1 cellular context compared by ENCODE assay signal in the genomic region with DNA sequence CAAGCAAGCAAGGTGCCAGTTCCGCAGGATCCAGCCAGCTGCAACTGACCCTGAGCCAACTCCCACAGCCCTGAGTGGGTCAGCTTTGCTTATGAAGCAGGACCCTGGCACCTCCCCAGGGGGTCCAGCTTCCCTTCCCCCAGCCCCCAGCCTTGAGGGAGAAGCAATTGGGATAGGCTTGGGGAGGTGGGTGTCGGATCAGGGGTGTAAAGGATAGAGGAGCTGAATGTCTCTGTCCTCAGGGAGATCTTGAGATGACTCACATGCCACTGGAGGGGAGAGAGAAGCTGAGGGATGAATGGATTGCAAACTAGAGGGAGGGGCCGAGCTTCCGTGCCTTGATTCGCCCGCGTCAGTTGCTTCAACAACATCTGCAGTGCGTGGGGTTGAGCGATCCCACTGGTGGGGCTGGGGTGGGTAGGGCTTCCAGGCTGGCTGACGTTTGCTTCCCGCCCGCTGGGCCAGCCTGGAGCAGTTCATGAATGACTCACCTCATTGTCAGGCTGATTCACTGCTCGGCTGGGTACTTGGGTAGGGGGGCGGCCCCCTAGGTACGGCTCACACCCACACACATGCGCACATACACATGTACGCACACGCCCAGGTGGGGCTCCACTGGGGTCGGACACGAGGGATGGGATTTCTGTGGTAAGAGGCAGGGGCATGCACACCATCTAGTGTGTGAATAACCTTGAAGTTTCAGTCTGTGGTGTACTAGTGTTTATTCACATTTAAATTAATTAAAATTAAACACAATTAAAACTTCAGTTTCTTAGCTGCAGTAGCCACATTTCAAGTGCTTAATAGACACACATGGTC.
A peak's percentile ranks its signal among the peaks of the same experiment; 100 is the strongest.
TF ChIP-seq lines count a peak whose summit lies in the region.

No MANE protein-coding gene starts in this region.

TF ChIP-seq in K562, 482 proteins besides CTCF, POLR2A, EP300 and RAD21 (continued from another document and continues in another):
- TF ChIP-seq, protein P1, sequence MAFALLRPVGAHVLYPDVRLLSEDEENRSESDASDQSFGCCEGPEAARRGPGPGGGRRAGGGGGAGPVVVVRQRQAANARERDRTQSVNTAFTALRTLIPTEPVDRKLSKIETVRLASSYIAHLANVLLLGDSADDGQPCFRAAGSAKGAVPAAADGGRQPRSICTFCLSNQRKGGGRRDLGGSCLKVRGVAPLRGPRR (CRISPR knock-in tag; IDR thresholded peaks at IDR 0.05): no peak
- no peak for TF ChIP-seq HMG20B (CRISPR knock-in tag; IDR thresholded peaks at IDR 0.05)
- peak; percentile 35; the same call in 1 of the 2 replicates for TF ChIP-seq JUNB (CRISPR knock-in tag; conservative IDR thresholded peaks at IDR 0.05)
- TF ChIP-seq PHF20 (IDR thresholded peaks at IDR 0.05; ENCODE audit: partially characterized antibody): no peak
- TF ChIP-seq ZNF174 (CRISPR knock-in tag; IDR thresholded peaks at IDR 0.05): no peak
- no peak for TF ChIP-seq RBM22 (IDR thresholded peaks at IDR 0.05; ENCODE audit: low read depth, low read length, poor library complexity, severe bottlenecking)
- TF ChIP-seq PHF21A (IDR thresholded peaks at IDR 0.05; ENCODE audit: borderline replicate concordance, low read depth): 0 out of 2 replicates have a peak, but pooled peaks have one; percentile 25
- no peak for TF ChIP-seq ZNF444 (CRISPR knock-in tag; IDR thresholded peaks at IDR 0.05)
- TF ChIP-seq ASH1L (IDR thresholded peaks at IDR 0.05; ENCODE audit: borderline replicate concordance, low read depth, partially characterized antibody): no peak
- TF ChIP-seq NFIX (CRISPR knock-in tag; IDR thresholded peaks at IDR 0.05; ENCODE audit: low read depth): no peak
- 0 out of 2 replicates have a peak, but pooled peaks have one; percentile 20 for TF ChIP-seq TCF3 (CRISPR knock-in tag; IDR thresholded peaks at IDR 0.05)
- TF ChIP-seq CCNT2 (IDR thresholded peaks at IDR 0.05; ENCODE audit: borderline replicate concordance, extremely low read depth, insufficient read length, low read depth, low read length): peak; percentile 33
- TF ChIP-seq MEIS2 (IDR thresholded peaks at IDR 0.05; ENCODE audit: partially characterized antibody): peak; percentile 95
- TF ChIP-seq, protein P2, sequence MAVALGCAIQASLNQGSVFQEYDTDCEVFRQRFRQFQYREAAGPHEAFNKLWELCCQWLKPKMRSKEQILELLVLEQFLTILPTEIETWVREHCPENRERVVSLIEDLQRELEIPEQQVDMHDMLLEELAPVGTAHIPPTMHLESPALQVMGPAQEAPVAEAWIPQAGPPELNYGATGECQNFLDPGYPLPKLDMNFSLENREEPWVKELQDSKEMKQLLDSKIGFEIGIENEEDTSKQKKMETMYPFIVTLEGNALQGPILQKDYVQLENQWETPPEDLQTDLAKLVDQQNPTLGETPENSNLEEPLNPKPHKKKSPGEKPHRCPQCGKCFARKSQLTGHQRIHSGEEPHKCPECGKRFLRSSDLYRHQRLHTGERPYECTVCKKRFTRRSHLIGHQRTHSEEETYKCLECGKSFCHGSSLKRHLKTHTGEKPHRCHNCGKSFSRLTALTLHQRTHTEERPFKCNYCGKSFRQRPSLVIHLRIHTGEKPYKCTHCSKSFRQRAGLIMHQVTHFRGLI (CRISPR knock-in tag; IDR thresholded peaks at IDR 0.05): no peak
- TF ChIP-seq CREB1 (IDR thresholded peaks at IDR 0.05): peak; percentile 70
- peak; percentile 80; the same call in 1 of the 2 replicates for TF ChIP-seq CREB1 (CRISPR knock-in tag; IDR thresholded peaks at IDR 0.05)
- TF ChIP-seq SP2 (IDR thresholded peaks at IDR 0.05; ENCODE audit: extremely low read depth, low read depth, low read length, poor library complexity, severe bottlenecking): no peak
- TF ChIP-seq TEAD2 (tag; IDR thresholded peaks at IDR 0.05): no peak
- TF ChIP-seq BCOR (IDR thresholded peaks at IDR 0.05): no peak
- TF ChIP-seq MTA2 (IDR thresholded peaks at IDR 0.05; ENCODE audit: low read depth): peak; percentile 39; the same call in 1 of the 2 replicates
- TF ChIP-seq POLR2G (IDR thresholded peaks at IDR 0.05; ENCODE audit: low read depth, low read length): peak; percentile 81
- TF ChIP-seq, protein P3, sequence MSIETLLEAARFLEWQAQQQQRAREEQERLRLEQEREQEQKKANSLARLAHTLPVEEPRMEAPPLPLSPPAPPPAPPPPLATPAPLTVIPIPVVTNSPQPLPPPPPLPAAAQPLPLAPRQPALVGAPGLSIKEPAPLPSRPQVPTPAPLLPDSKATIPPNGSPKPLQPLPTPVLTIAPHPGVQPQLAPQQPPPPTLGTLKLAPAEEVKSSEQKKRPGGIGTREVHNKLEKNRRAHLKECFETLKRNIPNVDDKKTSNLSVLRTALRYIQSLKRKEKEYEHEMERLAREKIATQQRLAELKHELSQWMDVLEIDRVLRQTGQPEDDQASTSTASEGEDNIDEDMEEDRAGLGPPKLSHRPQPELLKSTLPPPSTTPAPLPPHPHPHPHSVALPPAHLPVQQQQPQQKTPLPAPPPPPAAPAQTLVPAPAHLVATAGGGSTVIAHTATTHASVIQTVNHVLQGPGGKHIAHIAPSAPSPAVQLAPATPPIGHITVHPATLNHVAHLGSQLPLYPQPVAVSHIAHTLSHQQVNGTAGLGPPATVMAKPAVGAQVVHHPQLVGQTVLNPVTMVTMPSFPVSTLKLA (conservative IDR thresholded peaks at IDR 0.05): peak; percentile 79 to 87
- TF ChIP-seq HOXB6 (CRISPR knock-in tag; IDR thresholded peaks at IDR 0.05; ENCODE audit: borderline replicate concordance): no peak
- TF ChIP-seq SMARCA5 (IDR thresholded peaks at IDR 0.05): 0 out of 2 replicates have a peak, but pooled peaks have one; percentile 35
- peak; percentile 75 for TF ChIP-seq DACH1 (IDR thresholded peaks at IDR 0.05; ENCODE audit: partially characterized antibody)
- no peak for TF ChIP-seq POLR3G (IDR thresholded peaks at IDR 0.05; ENCODE audit: extremely low read depth, insufficient read length, insufficient replicate concordance)
- TF ChIP-seq, protein P4, sequence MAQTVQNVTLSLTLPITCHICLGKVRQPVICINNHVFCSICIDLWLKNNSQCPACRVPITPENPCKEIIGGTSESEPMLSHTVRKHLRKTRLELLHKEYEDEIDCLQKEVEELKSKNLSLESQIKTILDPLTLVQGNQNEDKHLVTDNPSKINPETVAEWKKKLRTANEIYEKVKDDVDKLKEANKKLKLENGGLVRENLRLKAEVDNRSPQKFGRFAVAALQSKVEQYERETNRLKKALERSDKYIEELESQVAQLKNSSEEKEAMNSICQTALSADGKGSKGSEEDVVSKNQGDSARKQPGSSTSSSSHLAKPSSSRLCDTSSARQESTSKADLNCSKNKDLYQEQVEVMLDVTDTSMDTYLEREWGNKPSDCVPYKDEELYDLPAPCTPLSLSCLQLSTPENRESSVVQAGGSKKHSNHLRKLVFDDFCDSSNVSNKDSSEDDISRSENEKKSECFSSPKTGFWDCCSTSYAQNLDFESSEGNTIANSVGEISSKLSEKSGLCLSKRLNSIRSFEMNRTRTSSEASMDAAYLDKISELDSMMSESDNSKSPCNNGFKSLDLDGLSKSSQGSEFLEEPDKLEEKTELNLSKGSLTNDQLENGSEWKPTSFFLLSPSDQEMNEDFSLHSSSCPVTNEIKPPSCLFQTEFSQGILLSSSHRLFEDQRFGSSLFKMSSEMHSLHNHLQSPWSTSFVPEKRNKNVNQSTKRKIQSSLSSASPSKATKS (CRISPR knock-in tag; IDR thresholded peaks at IDR 0.05): no peak
- peak in 1 of 2 experiments; percentile 78; a peak in 2 of 4 replicates for TF ChIP-seq MAZ (CRISPR knock-in tag; conservative IDR thresholded peaks at IDR 0.05 in 1 of 2, IDR thresholded peaks at IDR 0.05 in 1 of 2)
- TF ChIP-seq, protein P5, sequence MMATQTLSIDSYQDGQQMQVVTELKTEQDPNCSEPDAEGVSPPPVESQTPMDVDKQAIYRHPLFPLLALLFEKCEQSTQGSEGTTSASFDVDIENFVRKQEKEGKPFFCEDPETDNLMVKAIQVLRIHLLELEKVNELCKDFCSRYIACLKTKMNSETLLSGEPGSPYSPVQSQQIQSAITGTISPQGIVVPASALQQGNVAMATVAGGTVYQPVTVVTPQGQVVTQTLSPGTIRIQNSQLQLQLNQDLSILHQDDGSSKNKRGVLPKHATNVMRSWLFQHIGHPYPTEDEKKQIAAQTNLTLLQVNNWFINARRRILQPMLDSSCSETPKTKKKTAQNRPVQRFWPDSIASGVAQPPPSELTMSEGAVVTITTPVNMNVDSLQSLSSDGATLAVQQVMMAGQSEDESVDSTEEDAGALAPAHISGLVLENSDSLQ (IDR thresholded peaks at IDR 0.05): peak; percentile 81
- TF ChIP-seq ZNF75A (CRISPR knock-in tag; IDR thresholded peaks at IDR 0.05): no peak
- TF ChIP-seq, protein P6, sequence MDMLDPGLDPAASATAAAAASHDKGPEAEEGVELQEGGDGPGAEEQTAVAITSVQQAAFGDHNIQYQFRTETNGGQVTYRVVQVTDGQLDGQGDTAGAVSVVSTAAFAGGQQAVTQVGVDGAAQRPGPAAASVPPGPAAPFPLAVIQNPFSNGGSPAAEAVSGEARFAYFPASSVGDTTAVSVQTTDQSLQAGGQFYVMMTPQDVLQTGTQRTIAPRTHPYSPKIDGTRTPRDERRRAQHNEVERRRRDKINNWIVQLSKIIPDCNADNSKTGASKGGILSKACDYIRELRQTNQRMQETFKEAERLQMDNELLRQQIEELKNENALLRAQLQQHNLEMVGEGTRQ (CRISPR knock-in tag; IDR thresholded peaks at IDR 0.05): no peak
- TF ChIP-seq HMGN3 (IDR thresholded peaks at IDR 0.05; ENCODE audit: borderline replicate concordance, extremely low read depth, insufficient read length, low read depth, low read length): peak; percentile 91
- no peak for TF ChIP-seq SNIP1 (IDR thresholded peaks at IDR 0.05; ENCODE audit: low read depth)
- no peak for TF ChIP-seq BRF1 (IDR thresholded peaks at IDR 0.05; ENCODE audit: borderline replicate concordance, extremely low read depth, insufficient read length)
- TF ChIP-seq HDAC2 (IDR thresholded peaks at IDR 0.05): peak; percentile 80
- peak; percentile 70 for TF ChIP-seq LEF1 (IDR thresholded peaks at IDR 0.05)
- TF ChIP-seq, protein P7, sequence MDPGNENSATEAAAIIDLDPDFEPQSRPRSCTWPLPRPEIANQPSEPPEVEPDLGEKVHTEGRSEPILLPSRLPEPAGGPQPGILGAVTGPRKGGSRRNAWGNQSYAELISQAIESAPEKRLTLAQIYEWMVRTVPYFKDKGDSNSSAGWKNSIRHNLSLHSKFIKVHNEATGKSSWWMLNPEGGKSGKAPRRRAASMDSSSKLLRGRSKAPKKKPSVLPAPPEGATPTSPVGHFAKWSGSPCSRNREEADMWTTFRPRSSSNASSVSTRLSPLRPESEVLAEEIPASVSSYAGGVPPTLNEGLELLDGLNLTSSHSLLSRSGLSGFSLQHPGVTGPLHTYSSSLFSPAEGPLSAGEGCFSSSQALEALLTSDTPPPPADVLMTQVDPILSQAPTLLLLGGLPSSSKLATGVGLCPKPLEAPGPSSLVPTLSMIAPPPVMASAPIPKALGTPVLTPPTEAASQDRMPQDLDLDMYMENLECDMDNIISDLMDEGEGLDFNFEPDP (CRISPR knock-in tag; IDR thresholded peaks at IDR 0.05): no peak
- TF ChIP-seq GTF2F1 (IDR thresholded peaks at IDR 0.05; ENCODE audit: low read depth, low read length): no peak
- TF ChIP-seq, protein P8, sequence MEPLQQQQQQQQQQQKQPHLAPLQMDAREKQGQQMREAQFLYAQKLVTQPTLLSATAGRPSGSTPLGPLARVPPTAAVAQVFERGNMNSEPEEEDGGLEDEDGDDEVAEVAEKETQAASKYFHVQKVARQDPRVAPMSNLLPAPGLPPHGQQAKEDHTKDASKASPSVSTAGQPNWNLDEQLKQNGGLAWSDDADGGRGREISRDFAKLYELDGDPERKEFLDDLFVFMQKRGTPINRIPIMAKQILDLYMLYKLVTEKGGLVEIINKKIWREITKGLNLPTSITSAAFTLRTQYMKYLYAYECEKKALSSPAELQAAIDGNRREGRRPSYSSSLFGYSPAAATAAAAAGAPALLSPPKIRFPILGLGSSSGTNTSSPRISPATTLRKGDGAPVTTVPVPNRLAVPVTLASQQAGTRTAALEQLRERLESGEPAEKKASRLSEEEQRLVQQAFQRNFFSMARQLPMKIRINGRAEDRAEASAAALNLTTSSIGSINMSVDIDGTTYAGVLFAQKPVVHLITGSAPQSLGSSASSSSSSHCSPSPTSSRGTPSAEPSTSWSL (CRISPR knock-in tag; IDR thresholded peaks at IDR 0.05; ENCODE audit: borderline replicate concordance): no peak
- no peak for TF ChIP-seq EZH2 (IDR thresholded peaks at IDR 0.05; ENCODE audit: borderline replicate concordance, low read depth, low read length)
- TF ChIP-seq ETV6 (IDR thresholded peaks at IDR 0.05; ENCODE audit: borderline replicate concordance in 1 of 2, low read depth in 2 of 2, low read length in 1 of 2): no peak
- peak; percentile 83; the same call in 1 of the 2 replicates for TF ChIP-seq ETV6 (CRISPR knock-in tag; IDR thresholded peaks at IDR 0.05; ENCODE audit: borderline replicate concordance)
- no peak for TF ChIP-seq NR4A1 (CRISPR knock-in tag; IDR thresholded peaks at IDR 0.05)
- TF ChIP-seq NR4A1 (tag; IDR thresholded peaks at IDR 0.05): no peak
- TF ChIP-seq POLR2B (IDR thresholded peaks at IDR 0.05; ENCODE audit: low read depth, partially characterized antibody): peak; percentile 71
- no peak for TF ChIP-seq ZNF780A (CRISPR knock-in tag; IDR thresholded peaks at IDR 0.05)
- TF ChIP-seq ZNF707 (CRISPR knock-in tag; conservative IDR thresholded peaks at IDR 0.05): no peak
- TF ChIP-seq SMARCE1 (IDR thresholded peaks at IDR 0.05): peak; percentile 92
- peak; percentile 88 for TF ChIP-seq TAF9B (IDR thresholded peaks at IDR 0.05; ENCODE audit: partially characterized antibody)
- no peak for TF ChIP-seq STAG1 (CRISPR knock-in tag; IDR thresholded peaks at IDR 0.05; ENCODE audit: borderline replicate concordance)
- TF ChIP-seq RCOR1 (IDR thresholded peaks at IDR 0.05; ENCODE audit: borderline replicate concordance in 1 of 2, low read depth in 2 of 2, low read length in 2 of 2): peak in 1 of 2 experiments; percentile 42; a peak in 1 of 4 replicates
- TF ChIP-seq FOSL1 (tag; conservative IDR thresholded peaks at IDR 0.05): peak; percentile 98
- no peak for TF ChIP-seq ZNF41 (CRISPR knock-in tag; conservative IDR thresholded peaks at IDR 0.05)
- no peak for TF ChIP-seq RBM17 (IDR thresholded peaks at IDR 0.05; ENCODE audit: borderline replicate concordance, low read depth, low read length)
- TF ChIP-seq ZNF24 (IDR thresholded peaks at IDR 0.05): no peak
- no peak for TF ChIP-seq SMAD1 (IDR thresholded peaks at IDR 0.05; ENCODE audit: low read depth, low read length, partially characterized antibody)
- TF ChIP-seq ELF1 (tag; IDR thresholded peaks at IDR 0.05): no peak
- no peak for TF ChIP-seq CBX2 (IDR thresholded peaks at IDR 0.05; ENCODE audit: insufficient read depth, low read length, poor library complexity, severe bottlenecking)
- TF ChIP-seq C11orf30 (IDR thresholded peaks at IDR 0.05; ENCODE audit: low read depth): peak; percentile 59; the same call in 1 of the 2 replicates
- TF ChIP-seq, protein P9, sequence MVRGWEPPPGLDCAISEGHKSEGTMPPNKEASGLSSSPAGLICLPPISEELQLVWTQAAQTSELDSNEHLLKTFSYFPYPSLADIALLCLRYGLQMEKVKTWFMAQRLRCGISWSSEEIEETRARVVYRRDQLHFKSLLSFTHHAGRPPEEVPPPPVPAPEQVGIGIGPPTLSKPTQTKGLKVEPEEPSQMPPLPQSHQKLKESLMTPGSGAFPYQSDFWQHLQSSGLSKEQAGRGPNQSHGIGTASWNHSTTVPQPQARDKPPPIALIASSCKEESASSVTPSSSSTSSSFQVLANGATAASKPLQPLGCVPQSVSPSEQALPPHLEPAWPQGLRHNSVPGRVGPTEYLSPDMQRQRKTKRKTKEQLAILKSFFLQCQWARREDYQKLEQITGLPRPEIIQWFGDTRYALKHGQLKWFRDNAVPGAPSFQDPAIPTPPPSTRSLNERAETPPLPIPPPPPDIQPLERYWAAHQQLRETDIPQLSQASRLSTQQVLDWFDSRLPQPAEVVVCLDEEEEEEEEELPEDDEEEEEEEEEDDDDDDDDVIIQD (CRISPR knock-in tag; IDR thresholded peaks at IDR 0.05): no peak
